ENCODE assay signal across 8 cellular contexts in genomic region chr4:151100517-151100916, GRCh38. TPM values are rescaled to one million over a fixed set of nuclear protein-coding genes. Genes with fewer than 3 reads are reported as not detected.
A peak's percentile ranks its signal among the peaks of the same experiment; 100 is the strongest.
DNase-seq lines count a peak whose midpoint lies in the region; ATAC-seq and TF ChIP-seq lines count a peak whose summit lies in the region.

No MANE protein-coding gene starts in this region.

- no peaks in the 10 kb centered on the region for H3K9me2 ChIP-seq in PC-9 (ENCODE audit: insufficient read depth)

- POLR2A ChIA-PET in CD8-positive, alpha-beta memory T cell (lab: Charles Lee), result interaction anchor here (2.3 kb wide), 1 partner anchor 85 kb away, joined by 30 read pairs; the partner anchor contains the start of gene LRBA
- POLR2A ChIA-PET in PC-9 (lab: Charles Lee; ENCODE audit: unreplicated experiment), result no interaction called here

- H3K4me1 ChIP-seq in CD8-positive, alpha-beta memory T cell (ENCODE audit: insufficient read depth, low read length), result peaks cover 26% of the 10 kb centered on the region
- H3K4me1 ChIP-seq in PC-9 (replicated peaks; ENCODE audit: insufficient read depth) (peaks cover 9% of the 10 kb centered on the region; the same call in 1 of the 2 replicates), neutrophil (ENCODE audit: control insufficient read depth in 1 of 2, insufficient read depth in 1 of 2, low read depth in 1 of 2, low read length in 1 of 2) (peaks cover 21 to 28% of the 10 kb centered on the region in 2 experiments)

- no peak for ATAC-seq in GM18867 (IDR thresholded peaks at IDR 0.05; ENCODE audit: unreplicated experiment)

- peaks cover 44% of the 10 kb centered on the region for H3K79me2 ChIP-seq in PC-9 (ENCODE audit: low read depth)

- H3K27me3 Mint-ChIP-seq in CD8-positive, alpha-beta memory T cell, result peaks cover 0 to under 1% of the 10 kb centered on the region in 2 donors

- intact Hi-C loops in PC-9 (cut with micrococcal nuclease; ENCODE audit: unreplicated experiment), result no loop called here

- H3F3A ChIP-seq in PC-9 (ENCODE audit: insufficient read depth, low read depth), result peaks cover 54% of the 10 kb centered on the region

- CTCF ChIA-PET in CD8-positive, alpha-beta memory T cell (lab: Charles Lee), result interaction anchor here (1.4 kb wide), 1 partner anchor 86 kb away, joined by 5 read pairs; the partner anchor contains the start of gene LRBA
- CTCF ChIA-PET in PC-9 (lab: Charles Lee), result no interaction called here

- peaks cover 30 to 61% (median 35%) of the 10 kb centered on the region in 3 donors for H3K4me1 Mint-ChIP-seq in CD8-positive, alpha-beta memory T cell

- peaks cover 0 to 59% (median 10%) of the 10 kb centered on the region in 3 donors for H3K36me3 Mint-ChIP-seq in CD8-positive, alpha-beta memory T cell

- peak overlapping the region; percentile 95 to 99 (median 98) for H3K27ac Mint-ChIP-seq in CD8-positive, alpha-beta memory T cell

- peak overlapping the region; percentile 95 to 99 (median 98) for H3K4me3 Mint-ChIP-seq in CD8-positive, alpha-beta memory T cell

- peaks cover 23% of the 10 kb centered on the region for H3K36me3 ChIP-seq in CD8-positive, alpha-beta memory T cell (ENCODE audit: insufficient read depth, low read length)
- H3K36me3 ChIP-seq in PC-9 (ENCODE audit: low read depth) (peaks cover 36% of the 10 kb centered on the region), neutrophil (peaks cover 45% of the 10 kb centered on the region)

- H3K4me2 ChIP-seq in PC-9, result peak overlapping the region; percentile 98

- peak overlapping the region; percentile 79 for H3K27ac ChIP-seq in CD8-positive, alpha-beta memory T cell (ENCODE audit: low read depth, low read length)
- H3K27ac ChIP-seq in PC-9 (peak overlapping the region; percentile 91), neutrophil (no peak overlapping the region)

- peaks cover 44% of the 10 kb centered on the region for H4K20me1 ChIP-seq in PC-9 (ENCODE audit: insufficient read depth)

- DNase-seq in CD8-positive, alpha-beta memory T cell, result no peak
- DNase-seq in PC-9 (no peak), epithelial cell of esophagus (ENCODE audit: low read depth) (no peak), SKM-1 treated with dmso at 0.1 percent for 144 hours (lab: John Stamatoyannopoulos, UW; ENCODE audit: unreplicated experiment) (no peak), hepatic stellate cell (ENCODE audit: low spot score) (no peak)
- DNase-seq in stimulated activated CD4-positive, alpha-beta T cell treated with anti-CD3 and anti-CD28 coated beads, Interleukin-2, amount 100 ng/mL, for 24 hours, result no peak

- peak overlapping the region; percentile 94 for H3K4me3 ChIP-seq in CD8-positive, alpha-beta memory T cell (ENCODE audit: low read length)
- H3K4me3 ChIP-seq in PC-9 (peak overlapping the region; percentile 99), epithelial cell of esophagus (ENCODE audit: low read length) (peak overlapping the region; percentile 98), neutrophil (ENCODE audit: low read depth in 1 of 2, low read length in 1 of 2) (peak overlapping the region; percentile 75 to 95)

- no peaks in the 10 kb centered on the region for H3K9me3 ChIP-seq in CD8-positive, alpha-beta memory T cell (ENCODE audit: low read length)
- H3K9me3 ChIP-seq in PC-9 (ENCODE audit: insufficient read depth, low read depth) (no peaks in the 10 kb centered on the region), neutrophil (no peaks in the 10 kb centered on the region)

- H3K27me3 ChIP-seq in CD8-positive, alpha-beta memory T cell (ENCODE audit: insufficient read depth, low read length, poor library complexity, severe bottlenecking), result no peaks in the 10 kb centered on the region
- no peaks in the 10 kb centered on the region for H3K27me3 ChIP-seq in PC-9 (ENCODE audit: insufficient read depth, low read depth)
- peaks cover 12% of the 10 kb centered on the region for H3K27me3 ChIP-seq in neutrophil

- BruUV-seq in PC-9 (replicated peaks; lab: Mats Ljungman, UMichigan), result no TSS peak

- H2AFZ ChIP-seq in PC-9, result no peak overlapping the region

- TF ChIP-seq CTCF in PC-9 (conservative IDR thresholded peaks at IDR 0.05) (no peak), epithelial cell of esophagus (IDR thresholded peaks at IDR 0.05; ENCODE audit: insufficient read depth, low read depth, low read length, missing control alignments) (no peak), neutrophil (IDR thresholded peaks at IDR 0.05) (no peak)

- peaks cover 0 to 2% (median 0%) of the 10 kb centered on the region in 5 donors for H3K9me3 Mint-ChIP-seq in CD8-positive, alpha-beta memory T cell

RNA-seq across cellular contexts. Expression of gene RPS3A, which starts 1.1 kb away (rescaled TPM):
- total RNA-seq in CD8-positive, alpha-beta memory T cell, result 1,000 to 10,000 TPM; 2,661 to 2,678 TPM
- 3,574 TPM for polyA plus RNA-seq in CD8-positive, alpha-beta memory T cell
- total RNA-seq in PC-9 (2021), result 1,663 and 2,345 TPM in 2 replicates
